Comparison of ENCODE assay signal across 1 cellular context in the genomic region with DNA sequence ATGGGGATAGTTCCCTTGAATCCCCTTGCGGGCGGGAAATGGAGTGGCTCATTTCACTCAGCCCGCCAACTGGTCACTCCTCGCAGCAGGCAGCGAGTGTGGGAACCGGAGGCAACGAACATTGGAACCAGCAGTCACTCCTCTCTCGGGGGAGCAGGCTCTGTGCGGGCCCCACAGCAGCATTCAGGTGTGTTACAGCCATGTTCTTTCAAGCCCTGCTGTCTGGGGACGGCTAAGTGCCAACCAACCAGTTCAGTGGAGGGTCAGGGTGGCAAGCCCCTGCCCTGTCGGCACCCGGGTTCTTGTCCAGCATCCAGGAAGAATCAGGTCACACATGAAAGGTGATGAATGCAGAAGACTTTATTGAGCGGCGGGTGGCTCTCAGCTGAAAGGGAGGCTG.
TF ChIP-seq lines count a peak whose summit lies in the region.

No MANE protein-coding gene starts in this region.

TF ChIP-seq in WTC11, 78 proteins besides CTCF, POLR2A, EP300 and RAD21 (continued from another document):
- TF ChIP-seq STAT6 (CRISPR knock-in tag; conservative IDR thresholded peaks at IDR 0.05; ENCODE audit: low read depth) (no peak), TEAD1 (CRISPR knock-in tag; IDR thresholded peaks at IDR 0.05) (no peak), SMAD3 (CRISPR knock-in tag; IDR thresholded peaks at IDR 0.05; ENCODE audit: borderline replicate concordance) (no peak), E2F1 (CRISPR knock-in tag; IDR thresholded peaks at IDR 0.05) (no peak)
- TF ChIP-seq, protein P1, sequence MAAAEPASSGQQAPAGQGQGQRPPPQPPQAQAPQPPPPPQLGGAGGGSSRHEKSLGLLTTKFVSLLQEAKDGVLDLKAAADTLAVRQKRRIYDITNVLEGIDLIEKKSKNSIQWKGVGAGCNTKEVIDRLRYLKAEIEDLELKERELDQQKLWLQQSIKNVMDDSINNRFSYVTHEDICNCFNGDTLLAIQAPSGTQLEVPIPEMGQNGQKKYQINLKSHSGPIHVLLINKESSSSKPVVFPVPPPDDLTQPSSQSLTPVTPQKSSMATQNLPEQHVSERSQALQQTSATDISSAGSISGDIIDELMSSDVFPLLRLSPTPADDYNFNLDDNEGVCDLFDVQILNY (CRISPR knock-in tag; IDR thresholded peaks at IDR 0.05) = no peak
- TF ChIP-seq, protein P2, sequence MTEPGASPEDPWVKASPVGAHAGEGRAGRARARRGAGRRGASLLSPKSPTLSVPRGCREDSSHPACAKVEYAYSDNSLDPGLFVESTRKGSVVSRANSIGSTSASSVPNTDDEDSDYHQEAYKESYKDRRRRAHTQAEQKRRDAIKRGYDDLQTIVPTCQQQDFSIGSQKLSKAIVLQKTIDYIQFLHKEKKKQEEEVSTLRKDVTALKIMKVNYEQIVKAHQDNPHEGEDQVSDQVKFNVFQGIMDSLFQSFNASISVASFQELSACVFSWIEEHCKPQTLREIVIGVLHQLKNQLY (CRISPR knock-in tag; IDR thresholded peaks at IDR 0.05) = no peak
- TF ChIP-seq, protein P3, sequence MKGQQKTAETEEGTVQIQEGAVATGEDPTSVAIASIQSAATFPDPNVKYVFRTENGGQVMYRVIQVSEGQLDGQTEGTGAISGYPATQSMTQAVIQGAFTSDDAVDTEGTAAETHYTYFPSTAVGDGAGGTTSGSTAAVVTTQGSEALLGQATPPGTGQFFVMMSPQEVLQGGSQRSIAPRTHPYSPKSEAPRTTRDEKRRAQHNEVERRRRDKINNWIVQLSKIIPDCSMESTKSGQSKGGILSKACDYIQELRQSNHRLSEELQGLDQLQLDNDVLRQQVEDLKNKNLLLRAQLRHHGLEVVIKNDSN (CRISPR knock-in tag; IDR thresholded peaks at IDR 0.05) = no peak
TF ChIP-seq in WTC11: peak in this region for 0.
